In the genomic region with DNA sequence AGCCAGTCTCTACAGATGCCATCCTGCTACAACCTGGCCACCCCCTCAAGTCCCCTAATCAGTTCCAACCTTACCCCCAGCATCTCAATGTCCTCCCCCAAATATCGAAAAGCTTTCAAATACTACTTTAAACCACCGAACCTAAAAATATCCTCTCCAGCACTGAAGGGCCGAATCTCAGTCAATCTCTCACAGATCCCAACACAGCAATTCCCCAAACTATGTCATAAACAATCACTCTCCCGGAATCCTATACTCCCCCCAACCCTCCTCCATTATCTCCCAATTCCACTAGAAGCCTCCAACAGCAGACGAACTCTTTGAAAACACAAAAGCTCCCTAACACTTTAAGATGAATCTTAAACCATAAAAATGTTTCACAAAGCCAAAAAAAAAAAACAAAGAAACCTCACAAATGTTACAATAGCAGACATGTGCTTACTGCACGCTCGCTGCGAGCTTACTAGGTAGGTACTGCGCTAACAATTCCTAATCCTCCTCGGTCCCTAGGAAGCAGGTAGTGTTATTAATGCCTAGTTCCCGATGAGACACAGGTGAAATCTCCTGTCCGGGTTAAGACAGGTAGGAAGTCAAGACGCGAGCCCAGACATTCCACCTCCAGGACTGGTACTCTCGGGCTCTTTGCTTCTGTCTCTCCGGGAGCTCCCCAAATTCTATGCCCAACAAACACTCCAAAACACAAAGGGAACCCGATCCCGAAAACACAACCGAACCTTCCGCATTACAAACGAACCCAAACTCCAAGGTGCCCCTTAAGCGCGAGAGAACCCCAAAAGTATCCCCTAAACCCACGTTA, we compare ENCODE assay signal across 8 cellular contexts. TPM values are rescaled to one million over a fixed set of nuclear protein-coding genes. Genes with fewer than 3 reads are reported as not detected.
A peak's percentile ranks its signal among the peaks of the same experiment; 100 is the strongest.
DNase-seq lines count a peak whose midpoint lies in the region; ATAC-seq and TF ChIP-seq lines count a peak whose summit lies in the region.

No MANE protein-coding gene starts in this region.

- H2AFZ ChIP-seq in parathyroid adenoma: peak overlapping the region; percentile 68

- no peaks in the 10 kb centered on the region for H3K27me3 ChIP-seq in DOHH2 (ENCODE audit: control insufficient read depth, low read length)
- no peaks in the 10 kb centered on the region for H3K27me3 ChIP-seq in parathyroid adenoma (ENCODE audit: control insufficient read depth, insufficient read depth, low read length)

- peaks cover 5% of the 10 kb centered on the region; the same call in 1 of the 2 replicates for H3F3A ChIP-seq in DOHH2 (ENCODE audit: control insufficient read depth, insufficient read depth)

- H4K20me1 ChIP-seq in DOHH2 (ENCODE audit: control insufficient read depth, insufficient read depth, low read depth, low read length): no peaks in the 10 kb centered on the region

- H3K9me3 ChIP-seq in DOHH2 (ENCODE audit: control insufficient read depth, insufficient read depth, low read length) (no peaks in the 10 kb centered on the region), parathyroid adenoma (ENCODE audit: control insufficient read depth, low read length) (no peaks in the 10 kb centered on the region)

- TF ChIP-seq CTCF in DOHH2 (IDR thresholded peaks at IDR 0.05; ENCODE audit: low read depth, low read length, poor library complexity, severe bottlenecking) (peak; percentile 27), parathyroid adenoma (IDR thresholded peaks at IDR 0.05) (no peak)

- peaks cover 29% of the 10 kb centered on the region for H3K36me3 Mint-ChIP-seq in activated T-helper 2 cell treated with anti-CD3 and anti-CD28 coated beads, Interferon-gamma antibody, Interleukin-2, Interleukin-4, amounts not matched to agents 10 μg/mL and 5 μg/mL and 100 μg/mL, durations not matched to agents 14 hours and 24 hours and 36 hours (ENCODE audit: low read depth)

- H3K9ac ChIP-seq in parathyroid adenoma: peak overlapping the region; percentile 59

- H3K9me2 ChIP-seq in DOHH2 (replicated peaks; ENCODE audit: control insufficient read depth, low read length): no peaks in the 10 kb centered on the region

- H3K27me3 Mint-ChIP-seq in activated T-helper 2 cell treated with anti-CD3 and anti-CD28 coated beads, Interferon-gamma antibody, Interleukin-2, Interleukin-4, amounts not matched to agents 10 μg/mL and 5 μg/mL and 100 μg/mL, durations not matched to agents 14 hours and 24 hours and 36 hours (ENCODE audit: low read depth): no peaks in the 10 kb centered on the region

- H3K36me3 ChIP-seq in DOHH2 (ENCODE audit: control insufficient read depth, low read length) (peaks cover 25% of the 10 kb centered on the region), parathyroid adenoma (ENCODE audit: control insufficient read depth, insufficient read depth, low read length) (no peaks in the 10 kb centered on the region)

- H3K27ac Mint-ChIP-seq in activated T-helper 2 cell treated with anti-CD3 and anti-CD28 coated beads, Interferon-gamma antibody, Interleukin-2, Interleukin-4, amounts not matched to agents 10 μg/mL and 5 μg/mL and 100 μg/mL, durations not matched to agents 14 hours and 24 hours and 36 hours: peak overlapping the region; percentile 94

- H3K27ac ChIP-seq in DOHH2 (ENCODE audit: low read depth, low read length) (peak overlapping the region; percentile 47), parathyroid adenoma (peak overlapping the region; percentile 99)

- H3K4me3 ChIP-seq in DOHH2 (ENCODE audit: low read length) (peak overlapping the region; percentile 82), parathyroid adenoma (ENCODE audit: low read depth, low read length) (peak overlapping the region; percentile 86)

- peak overlapping the region; percentile 94 for H3K4me3 Mint-ChIP-seq in activated T-helper 2 cell treated with anti-CD3 and anti-CD28 coated beads, Interferon-gamma antibody, Interleukin-2, Interleukin-4, amounts not matched to agents 10 μg/mL and 5 μg/mL and 100 μg/mL, durations not matched to agents 14 hours and 24 hours and 36 hours (ENCODE audit: low read depth)

- H3K4me1 Mint-ChIP-seq in activated T-helper 2 cell treated with anti-CD3 and anti-CD28 coated beads, Interferon-gamma antibody, Interleukin-2, Interleukin-4, amounts not matched to agents 10 μg/mL and 5 μg/mL and 100 μg/mL, durations not matched to agents 14 hours and 24 hours and 36 hours (ENCODE audit: low read depth): peaks cover 27% of the 10 kb centered on the region

- H3K4me1 ChIP-seq in DOHH2 (ENCODE audit: control insufficient read depth, low read length): peaks cover 24% of the 10 kb centered on the region
- peaks cover 13% of the 10 kb centered on the region for H3K4me1 ChIP-seq in parathyroid adenoma

- H3K79me2 ChIP-seq in DOHH2 (ENCODE audit: control insufficient read depth, low read length) (peaks cover 66% of the 10 kb centered on the region), parathyroid adenoma (peaks cover 16% of the 10 kb centered on the region)

- ATAC-seq in HG02885 (IDR thresholded peaks at IDR 0.05; ENCODE audit: poor library complexity, unreplicated experiment): no peak

- intact Hi-C loops in activated T-helper 2 cell treated with anti-CD3 and anti-CD28 coated beads, Interferon-gamma antibody, Interleukin-2, Interleukin-4, amounts not matched to agents 10 μg/mL and 5 μg/mL and 100 μg/mL, durations not matched to agents 14 hours and 24 hours and 36 hours (cut with micrococcal nuclease): loop anchor here (1.0 kb wide), 2 partner anchors 14 to 24 kb away; a partner anchor contains a TSS

- no peaks in the 10 kb centered on the region for H3K9me3 Mint-ChIP-seq in activated T-helper 2 cell treated with anti-CD3 and anti-CD28 coated beads, Interferon-gamma antibody, Interleukin-2, Interleukin-4, amounts not matched to agents 10 μg/mL and 5 μg/mL and 100 μg/mL, durations not matched to agents 14 hours and 24 hours and 36 hours

- peak overlapping the region; percentile 68 for H3K4me2 ChIP-seq in DOHH2 (ENCODE audit: low read length)
- peak overlapping the region; percentile 74 for H3K4me2 ChIP-seq in parathyroid adenoma (ENCODE audit: low read length)

- peak; percentile 2 for DNase-seq in NCI-H1105 (lab: John Stamatoyannopoulos, UW)
- no peak for DNase-seq in activated T-helper 2 cell treated with anti-CD3 and anti-CD28 coated beads, Interferon-gamma antibody, Interleukin-2, Interleukin-4, amounts not matched to agents 10 μg/mL and 5 μg/mL and 100 μg/mL, durations not matched to agents 14 hours and 24 hours and 36 hours (ENCODE audit: low spot score)
- peak; percentile 42 for DNase-seq in globus pallidus (ENCODE audit: low spot score)
- no peak for DNase-seq in SKM-1 (lab: John Stamatoyannopoulos, UW; ENCODE audit: unreplicated experiment)
- no peak for DNase-seq in effector CD4-positive, alpha-beta T cell

RNA-seq across cellular contexts. Expression of a gene that starts 14.2 kb away (rescaled TPM):
- 34.4 and 38.9 TPM in 2 replicates for total RNA-seq in activated T-helper 2 cell treated with anti-CD3 and anti-CD28 coated beads, Interferon-gamma antibody, Interleukin-2, Interleukin-4, amounts not matched to agents 10 μg/mL and 5 μg/mL and 100 μg/mL, durations not matched to agents 14 hours and 24 hours and 36 hours

RNA-seq across cellular contexts. Expression of a gene that starts 16.7 kb away (rescaled TPM):
- not detected in 2 replicates for total RNA-seq in activated T-helper 2 cell treated with anti-CD3 and anti-CD28 coated beads, Interferon-gamma antibody, Interleukin-2, Interleukin-4, amounts not matched to agents 10 μg/mL and 5 μg/mL and 100 μg/mL, durations not matched to agents 14 hours and 24 hours and 36 hours

RNA-seq across cellular contexts. Expression of a gene that starts 24.1 kb away (rescaled TPM):
- total RNA-seq in activated T-helper 2 cell treated with anti-CD3 and anti-CD28 coated beads, Interferon-gamma antibody, Interleukin-2, Interleukin-4, amounts not matched to agents 10 μg/mL and 5 μg/mL and 100 μg/mL, durations not matched to agents 14 hours and 24 hours and 36 hours: 24.2 and 26.7 TPM in 2 replicates

RNA-seq across cellular contexts. Expression of a gene that starts 24.8 kb away (rescaled TPM):
- 738 and 766 TPM in 2 replicates for total RNA-seq in activated T-helper 2 cell treated with anti-CD3 and anti-CD28 coated beads, Interferon-gamma antibody, Interleukin-2, Interleukin-4, amounts not matched to agents 10 μg/mL and 5 μg/mL and 100 μg/mL, durations not matched to agents 14 hours and 24 hours and 36 hours

RNA-seq across cellular contexts. Expression of a gene that starts 48.5 kb away (rescaled TPM):
- 9.3 and 9.5 TPM in 2 replicates for total RNA-seq in activated T-helper 2 cell treated with anti-CD3 and anti-CD28 coated beads, Interferon-gamma antibody, Interleukin-2, Interleukin-4, amounts not matched to agents 10 μg/mL and 5 μg/mL and 100 μg/mL, durations not matched to agents 14 hours and 24 hours and 36 hours

Comparison
In these comparisons a context has a peak if more than half of its experiments do, and no peak if none do; other contexts are left out.
1. DNase-seq: peak in NCI-H1105 (single experiment) and globus pallidus (single experiment); none in activated T-helper 2 cell treated with anti-CD3 and anti-CD28 coated beads, Interferon-gamma antibody, Interleukin-2, Interleukin-4, amounts not matched to agents 10 μg/mL and 5 μg/mL and 100 μg/mL, durations not matched to agents 14 hours and 24 hours and 36 hours (single experiment), SKM-1 (single experiment) and effector CD4-positive, alpha-beta T cell (single experiment).